In genomic region chr1:151443846-151444790, GRCh38 we compare ENCODE assay signal across 8 cellular contexts.
DNase-seq lines count a peak whose midpoint lies in the region; ATAC-seq and TF ChIP-seq lines count a peak whose summit lies in the region.

No MANE protein-coding gene starts in this region.

- H3K9me3 ChIP-seq in DND-41 (ENCODE audit: insufficient read depth, low read length, severe bottlenecking): no peaks in the 10 kb centered on the region

- H4K20me1 ChIP-seq in DND-41 (ENCODE audit: insufficient read depth, low read length): peaks cover 72% of the 10 kb centered on the region

- no peaks in the 10 kb centered on the region for H3K27me3 Mint-ChIP-seq in central memory CD8-positive, alpha-beta T cell

- H3K27me3 ChIP-seq in DND-41 (ENCODE audit: insufficient read depth, low read length, poor library complexity): no peaks in the 10 kb centered on the region

- H3K9ac ChIP-seq in DND-41 (ENCODE audit: low read depth, low read length): no peak overlapping the region

- no peak overlapping the region for H2AFZ ChIP-seq in DND-41 (ENCODE audit: low read depth, low read length)

- H3K27ac ChIP-seq in DND-41 (ENCODE audit: low read length): no peak overlapping the region

- H3K4me2 ChIP-seq in DND-41 (ENCODE audit: insufficient read depth, low read length): no peak overlapping the region

- ATAC-seq in DND-41 (ENCODE audit: insufficient read depth, low read depth): peak; percentile 95
- peak; percentile 55 for ATAC-seq in HG02870 (IDR thresholded peaks at IDR 0.05; ENCODE audit: unreplicated experiment)
- ATAC-seq in central memory CD8-positive, alpha-beta T cell (replicated peaks; ENCODE audit: extremely low read depth, poor library complexity, severe bottlenecking): peak; percentile 97
- no peak for ATAC-seq in HG02571 (IDR thresholded peaks at IDR 0.05; ENCODE audit: unreplicated experiment)

- TF ChIP-seq CTCF in DND-41 (IDR thresholded peaks at IDR 0.05; ENCODE audit: borderline replicate concordance, extremely low read depth, low read length, poor library complexity, severe bottlenecking) (peak; percentile 87), WI38 (IDR thresholded peaks at IDR 0.05; ENCODE audit: low read depth, low read length) (peak; percentile 42; the same call in 1 of the 2 replicates)

- no peak overlapping the region for H3K4me3 Mint-ChIP-seq in central memory CD8-positive, alpha-beta T cell

- peaks cover 100% of the 10 kb centered on the region for H3K79me2 ChIP-seq in DND-41 (ENCODE audit: insufficient read depth, low read length)

- peak; percentile 68 for DNase-seq in DND-41
- DNase-seq in NCI-H2227 treated with DMSO at 0.1 percent for 48 hours (lab: John Stamatoyannopoulos, UW): peak; percentile 57
- peak; percentile 45 to 65 for DNase-seq in central memory CD8-positive, alpha-beta T cell (ENCODE audit: low spot score in 2 of 2)
- peak; percentile 80 for DNase-seq in kidney tubule cell (ENCODE audit: low spot score)
- DNase-seq in stimulated activated CD4-positive, alpha-beta T cell treated with anti-CD3 and anti-CD28 coated beads, Interleukin-4, amount 100 ng/mL, for 4 hours: peak; percentile 48 to 64

- peaks cover 20% of the 10 kb centered on the region for H3K36me3 Mint-ChIP-seq in central memory CD8-positive, alpha-beta T cell (ENCODE audit: insufficient read depth)

- 0 out of 2 replicates have a peak, but pooled peaks cover 3% of the 10 kb centered on the region for H3K4me1 ChIP-seq in DND-41 (ENCODE audit: insufficient read depth, low read length)

- H3K27ac Mint-ChIP-seq in central memory CD8-positive, alpha-beta T cell (ENCODE audit: low read depth): peak overlapping the region; percentile 44

- H3K36me3 ChIP-seq in DND-41 (ENCODE audit: insufficient read depth, low read length): peaks cover 33% of the 10 kb centered on the region

- no peaks in the 10 kb centered on the region for H3K9me3 Mint-ChIP-seq in central memory CD8-positive, alpha-beta T cell

- peaks cover 41% of the 10 kb centered on the region for H3K4me1 Mint-ChIP-seq in central memory CD8-positive, alpha-beta T cell

- no peak overlapping the region for H3K4me3 ChIP-seq in DND-41 (ENCODE audit: low read depth in 1 of 2, low read length in 2 of 2)
- H3K4me3 ChIP-seq in WI38 (ENCODE audit: low read depth, low read length): no peak overlapping the region
